Comparison of ENCODE assay signal across 27 cellular contexts in the genomic region with DNA sequence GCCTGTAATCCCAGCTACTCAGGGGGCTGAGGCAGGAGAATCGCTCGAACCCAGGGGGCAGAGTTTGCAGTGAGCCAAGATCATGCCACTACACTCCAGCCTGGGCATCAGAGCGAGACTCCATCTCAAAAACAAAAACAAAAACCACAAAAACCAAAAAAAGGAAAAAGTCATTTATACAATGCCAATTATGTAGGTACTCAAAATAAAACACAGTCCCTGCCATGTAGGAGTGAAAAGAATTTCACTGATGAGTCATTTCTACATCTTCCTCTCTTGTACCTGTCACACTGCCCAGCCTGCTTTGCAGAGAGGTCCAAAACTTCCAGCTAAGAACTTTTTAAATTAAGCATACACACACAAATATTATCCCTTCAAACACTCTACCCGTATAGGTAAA.
DNase-seq lines count a peak whose midpoint lies in the region; ATAC-seq, FAIRE-seq and TF ChIP-seq lines count a peak whose summit lies in the region.
"Had no signal": no experiment of that assay in that cellular context is flagged by ENCODE, and none has a peak within 500 bp of the region (broad histone marks: within the 10 kb centered on the region; RNA-seq: fewer than 3 reads in every experiment).

No MANE protein-coding gene starts in this region.

- H3K36me3 ChIP-seq in mammary epithelial cell (ENCODE audit: insufficient read depth, low read length): no peaks in the 10 kb centered on the region
- H3K36me3 ChIP-seq in Peyer's patch: peaks cover 0 to 15% (median 0%) of the 10 kb centered on the region in 3 donors
- H3K36me3 ChIP-seq: uterus, WERI-Rb-1 had no signal

- no peak overlapping the region for H3K27ac Mint-ChIP-seq in MCF 10A (ENCODE audit: low read depth, unreplicated experiment)
- H3K27ac Mint-ChIP-seq: activated CD4-positive, alpha-beta memory T cell treated with anti-CD3 and anti-CD28 coated beads, Interleukin-2, amount 10 ng/mL, durations not matched to agents 7 days and 5 days; activated naive CD4-positive, alpha-beta T cell treated with anti-CD3 and anti-CD28 coated beads, Interleukin-2, amount 10 ng/mL, durations not matched to agents 7 days and 5 days; B cell had no signal

- no peak for TF ChIP-seq POLR2A in Peyer's patch (IDR thresholded peaks at IDR 0.05)

- H3K4me3 ChIP-seq in mammary epithelial cell (replicated peaks in 1 of 3; ENCODE audit: insufficient read depth in 1 of 3, low read depth in 2 of 3, low read length in 3 of 3): no peak overlapping the region
- no peak overlapping the region for H3K4me3 ChIP-seq in Peyer's patch
- H3K4me3 ChIP-seq: heart left ventricle, left ventricle myocardium inferior, uterus had no signal

- peaks cover 10% of the 10 kb centered on the region for H3K4me1 Mint-ChIP-seq in MCF 10A (ENCODE audit: insufficient read depth, unreplicated experiment)
- H3K4me1 Mint-ChIP-seq: activated CD4-positive, alpha-beta memory T cell treated with anti-CD3 and anti-CD28 coated beads, Interleukin-2, amount 10 ng/mL, durations not matched to agents 7 days and 5 days; activated naive CD4-positive, alpha-beta T cell treated with anti-CD3 and anti-CD28 coated beads, Interleukin-2, amount 10 ng/mL, durations not matched to agents 7 days and 5 days; B cell had no signal

- TF ChIP-seq CTCF in mammary epithelial cell (conservative IDR thresholded peaks at IDR 0.05 in 1 of 2, IDR thresholded peaks at IDR 0.05 in 1 of 2; ENCODE audit: extremely low read depth in 1 of 2, insufficient read depth in 1 of 2, low read depth in 1 of 2, low read length in 2 of 2) (no peak), MCF 10A (IDR thresholded peaks at IDR 0.05; ENCODE audit: unreplicated experiment) (no peak), Peyer's patch (IDR thresholded peaks at IDR 0.05) (no peak)

- ATAC-seq in HG02981 (IDR thresholded peaks at IDR 0.05; ENCODE audit: unreplicated experiment): peak; percentile 42
- ATAC-seq: heart left ventricle had no signal

- peaks cover 3% of the 10 kb centered on the region for H3K27me3 ChIP-seq in mammary epithelial cell (ENCODE audit: insufficient read depth, low read length)
- H3K27me3 ChIP-seq in Peyer's patch: no peaks in the 10 kb centered on the region
- H3K27me3 ChIP-seq: heart left ventricle, uterus had no signal

- H3K9ac ChIP-seq in mammary epithelial cell (ENCODE audit: insufficient read depth, low read length): no peak overlapping the region

- H3K79me2 ChIP-seq in mammary epithelial cell (ENCODE audit: insufficient read depth, low read length): no peaks in the 10 kb centered on the region

- H3K36me3 Mint-ChIP-seq in MCF 10A (ENCODE audit: insufficient read depth, unreplicated experiment): peaks cover 51% of the 10 kb centered on the region
- H3K36me3 Mint-ChIP-seq: activated naive CD4-positive, alpha-beta T cell treated with anti-CD3 and anti-CD28 coated beads, Interleukin-2, amount 10 ng/mL, durations not matched to agents 7 days and 5 days had no signal

- H3K4me3 Mint-ChIP-seq in MCF 10A (ENCODE audit: unreplicated experiment): no peak overlapping the region
- H3K4me3 Mint-ChIP-seq: activated CD4-positive, alpha-beta memory T cell treated with anti-CD3 and anti-CD28 coated beads, Interleukin-2, amount 10 ng/mL, durations not matched to agents 7 days and 5 days; activated naive CD4-positive, alpha-beta T cell treated with anti-CD3 and anti-CD28 coated beads, Interleukin-2, amount 10 ng/mL, durations not matched to agents 7 days and 5 days; B cell; H9 had no signal

- H3K9me3 ChIP-seq in mammary epithelial cell (replicated peaks; ENCODE audit: insufficient read depth, low read length) (no peaks in the 10 kb centered on the region), Peyer's patch (no peaks in the 10 kb centered on the region)
- H3K9me3 ChIP-seq: heart left ventricle, left ventricle myocardium inferior, uterus had no signal

- 65% methylated on average over 4 of the region's 4 CpGs for WGBS in mammary epithelial cell (ENCODE audit: low coverage, missing lambda C conversion rate)

- H2AFZ ChIP-seq in mammary epithelial cell (ENCODE audit: low read depth, low read length): no peak overlapping the region

- DNase-seq in mammary epithelial cell (peak; percentile 37), MCF 10A (ENCODE audit: unreplicated experiment) (no peak), SW480 (ENCODE audit: low spot score) (peak; percentile 20), urothelium cell line (ENCODE audit: low spot score) (peak; percentile 40), Peyer's patch (no peak), putamen (ENCODE audit: low spot score) (no peak)
- DNase-seq in stimulated activated naive CD4-positive, alpha-beta T cell (lab: John Stamatoyannopoulos, UW): no peak
- DNase-seq: 8988T; activated CD4-positive, alpha-beta memory T cell treated with anti-CD3 and anti-CD28 coated beads, Interleukin-2, amount 10 ng/mL, durations not matched to agents 7 days and 5 days; activated naive CD4-positive, alpha-beta T cell treated with anti-CD3 and anti-CD28 coated beads, Interleukin-2, amount 10 ng/mL, durations not matched to agents 7 days and 5 days; anterior cingulate cortex; Calu3; effector CD4-positive, alpha-beta T cell; H9; heart left ventricle; left ventricle myocardium inferior; NCI-H1417; NCI-H2171; NCI-H69; OCI-M1; retina; stimulated activated CD4-positive, alpha-beta T cell treated with anti-CD3 and anti-CD28 coated beads, Interleukin-12 subunit alpha, Interleukin-12 subunit beta, amount 100 ng/mL, for 4 hours; substantia nigra; uterus; WERI-Rb-1 had no signal

- H3K27ac ChIP-seq in mammary epithelial cell (ENCODE audit: insufficient read depth, low read depth, low read length) (no peak overlapping the region), Peyer's patch (no peak overlapping the region)
- H3K27ac ChIP-seq: heart left ventricle, left ventricle myocardium inferior, uterus, WERI-Rb-1 had no signal

- H3K9me3 Mint-ChIP-seq in MCF 10A (ENCODE audit: unreplicated experiment): no peaks in the 10 kb centered on the region
- H3K9me3 Mint-ChIP-seq: activated CD4-positive, alpha-beta memory T cell treated with anti-CD3 and anti-CD28 coated beads, Interleukin-2, amount 10 ng/mL, durations not matched to agents 7 days and 5 days; activated naive CD4-positive, alpha-beta T cell treated with anti-CD3 and anti-CD28 coated beads, Interleukin-2, amount 10 ng/mL, durations not matched to agents 7 days and 5 days; H9 had no signal

- no peaks in the 10 kb centered on the region for H4K20me1 ChIP-seq in mammary epithelial cell (ENCODE audit: insufficient read depth, low read length)

- BruUV-seq in mammary epithelial cell (replicated peaks; lab: Mats Ljungman, UMichigan) (no TSS peak), MCF 10A (replicated peaks; lab: Mats Ljungman, UMichigan) (no TSS peak)

- H3K4me1 ChIP-seq in mammary epithelial cell (ENCODE audit: insufficient read depth, low read length) (peaks cover 6% of the 10 kb centered on the region), Peyer's patch (no peaks in the 10 kb centered on the region)
- H3K4me1 ChIP-seq: uterus had no signal

- in situ Hi-C loops in mammary epithelial cell (cut with MboI; ENCODE audit: low sequenced_read_pairs in 2 of 2): loop anchor here (25.0 kb wide), 2 partner anchors 334 to 559 kb away; no protein-coding TSS in a partner anchor

- dilution Hi-C loops in mammary epithelial cell (cut with HindIII; ENCODE audit: low sequenced_read_pairs): loop anchor here (25.0 kb wide), 1 partner anchor 334 kb away; no protein-coding TSS in a partner anchor

- intact Hi-C loops in mammary epithelial cell (cut with micrococcal nuclease) (no loop called here), MCF 10A (cut with micrococcal nuclease) (no loop called here)

- no peak for FAIRE-seq in urothelium cell line (lab: Jason Lieb, UNC)

- H3K27me3 Mint-ChIP-seq in MCF 10A (ENCODE audit: insufficient read depth, unreplicated experiment): no peaks in the 10 kb centered on the region

- CTCF ChIA-PET in mammary epithelial cell (lab: Charles Lee; ENCODE audit: low non-redundant PET): no interaction called here
- CTCF ChIA-PET in MCF 10A (lab: Yijun Ruan, JAX): interaction anchor here (0.7 to 2.6 kb wide), 3 partner anchors 9 to 289 kb away, joined by 3 to 16 read pairs (median 3); no protein-coding TSS in a partner anchor

- no peak overlapping the region for H3K4me2 ChIP-seq in mammary epithelial cell (ENCODE audit: insufficient read depth, low read depth, low read length)

- POLR2A ChIA-PET in MCF 10A (lab: Yijun Ruan, JAX): interaction anchor here (1.1 to 2.9 kb wide), 2 partner anchors 31 to 216 kb away, joined by 3 to 24 read pairs; a partner anchor contains a TSS

Comparison
In these comparisons a context has a peak if more than half of its experiments do, and no peak if none do; other contexts are left out.
1. DNase-seq: peak in mammary epithelial cell (single experiment), SW480 (single experiment) and urothelium cell line (single experiment); none in MCF 10A (single experiment), stimulated activated naive CD4-positive, alpha-beta T cell (0 of 6), Peyer's patch (0 of 3) and putamen (single experiment).